ENCODE assay signal across 18 cellular contexts in the genomic region with DNA sequence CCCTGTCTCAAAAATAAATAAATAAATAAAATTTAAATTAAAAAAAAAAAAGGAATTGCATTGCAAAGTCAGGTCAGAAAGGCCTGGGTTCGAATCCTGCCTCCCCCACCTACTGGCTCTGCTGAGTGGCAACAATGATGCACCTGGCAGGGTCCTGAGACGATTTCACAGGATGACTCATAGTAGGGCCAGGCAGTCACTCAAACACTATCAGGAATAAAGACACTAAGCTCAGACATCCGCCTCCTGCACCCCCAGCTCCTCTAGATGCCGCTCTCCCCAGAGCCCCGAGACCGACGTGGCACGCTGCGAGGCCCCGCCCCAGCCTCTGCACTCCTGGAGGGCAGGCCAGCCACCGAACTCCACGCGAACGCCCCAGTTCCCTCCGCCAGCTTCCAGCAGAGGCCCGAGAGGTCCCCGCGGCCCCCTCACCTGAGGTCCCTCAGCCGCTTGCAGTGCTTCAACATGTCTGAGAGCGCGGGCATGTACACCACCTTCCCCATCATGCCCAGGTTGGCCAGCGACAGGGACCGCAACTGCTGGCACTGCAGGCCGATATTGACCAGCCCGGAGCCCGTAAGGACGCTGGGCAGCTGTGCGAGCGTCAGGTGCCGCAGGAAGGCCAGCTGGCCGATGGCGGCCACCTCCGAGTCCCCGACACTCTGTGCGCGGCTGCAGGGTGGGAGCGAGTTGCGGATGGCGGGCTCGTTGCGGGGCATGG.
"Had no signal": no experiment of that assay in that cellular context is flagged by ENCODE, and none has a peak within 500 bp of the region (broad histone marks: within the 10 kb centered on the region; RNA-seq: fewer than 3 reads in every experiment).

No MANE protein-coding gene starts in this region.

- H3K9me3 ChIP-seq: psoas muscle, sigmoid colon, suprapubic skin, upper lobe of left lung had no signal

- H3K9me3 Mint-ChIP-seq: activated naive CD4-positive, alpha-beta T cell treated with anti-CD3 and anti-CD28 coated beads, Interleukin-2, amount 50 U/mL, for 72 hours; brain; dendritic cell treated with granulocyte-macrophage colony-stimulating factor and Interleukin-4, amounts not matched to agents 40 ng/mL and 50 ng/mL, for 4 days; immature natural killer cell; naive thymus-derived CD8-positive, alpha-beta T cell had no signal

- ATAC-seq: esophagus mucosa; left colon; naive thymus-derived CD8-positive, alpha-beta T cell; psoas muscle; stimulated activated naive CD8-positive, alpha-beta T cell treated with anti-CD3 and anti-CD28 coated beads, Interleukin-15, Interleukin-2, amounts not matched to agents 100 U/mL and 50 U/mL, for 24 hours had no signal

- DNase-seq: activated CD4-positive, CD25-positive, alpha-beta regulatory T cell; amniotic stem cell; cerebellar nuclear complex; glutamatergic neuron; immature natural killer cell; left colon; naive thymus-derived CD8-positive, alpha-beta T cell; psoas muscle; sigmoid colon; stimulated activated CD4-positive, alpha-beta T cell treated with anti-CD3 and anti-CD28 coated beads, Interleukin-12 subunit alpha, Interleukin-12 subunit beta, amount 100 ng/mL, for 4 hours; stimulated activated naive CD8-positive, alpha-beta T cell treated with anti-CD3 and anti-CD28 coated beads, Interleukin-15, Interleukin-2, amounts not matched to agents 100 U/mL and 50 U/mL, for 24 hours had no signal

- H3K27me3 ChIP-seq: sigmoid colon, suprapubic skin, upper lobe of left lung had no signal

- H3K27me3 Mint-ChIP-seq: brain; dendritic cell treated with granulocyte-macrophage colony-stimulating factor and Interleukin-4, amounts not matched to agents 40 ng/mL and 50 ng/mL, for 4 days; naive thymus-derived CD8-positive, alpha-beta T cell had no signal

- H3K4me3 ChIP-seq: lung, psoas muscle, sigmoid colon, suprapubic skin, upper lobe of left lung had no signal

- H3K27ac ChIP-seq: psoas muscle, sigmoid colon, suprapubic skin, upper lobe of left lung had no signal

- H3K27ac Mint-ChIP-seq: activated naive CD4-positive, alpha-beta T cell treated with anti-CD3 and anti-CD28 coated beads, Interleukin-2, amount 50 U/mL, for 72 hours; brain; dendritic cell treated with granulocyte-macrophage colony-stimulating factor and Interleukin-4, amounts not matched to agents 40 ng/mL and 50 ng/mL, for 4 days; immature natural killer cell had no signal

- H3K4me3 Mint-ChIP-seq: brain; dendritic cell treated with granulocyte-macrophage colony-stimulating factor and Interleukin-4, amounts not matched to agents 40 ng/mL and 50 ng/mL, for 4 days; immature natural killer cell; naive thymus-derived CD8-positive, alpha-beta T cell had no signal
